ENCODE assay signal across 11 cellular contexts in genomic region chr16:49440156-49441065, GRCh38.
DNase-seq lines count a peak whose midpoint lies in the region; ATAC-seq and TF ChIP-seq lines count a peak whose summit lies in the region.
"Had no signal": no experiment of that assay in that cellular context is flagged by ENCODE, and none has a peak within 500 bp of the region (broad histone marks: within the 10 kb centered on the region; RNA-seq: fewer than 3 reads in every experiment).

No MANE protein-coding gene starts in this region.

- H3K4me1 Mint-ChIP-seq in stimulated activated naive CD8-positive, alpha-beta T cell treated with anti-CD3 and anti-CD28 coated beads, Interleukin-15, Interleukin-2, amounts not matched to agents 100 ng/mL and 50 ng/mL, for 24 hours (ENCODE audit: low read depth), result peaks cover 28% of the 10 kb centered on the region

- no peaks in the 10 kb centered on the region for H3K36me3 Mint-ChIP-seq in stimulated activated naive CD8-positive, alpha-beta T cell treated with anti-CD3 and anti-CD28 coated beads, Interleukin-15, Interleukin-2, amounts not matched to agents 100 ng/mL and 50 ng/mL, for 24 hours (ENCODE audit: low read depth)
- H3K36me3 Mint-ChIP-seq: IgD-negative memory B cell had no signal

- no peaks in the 10 kb centered on the region for H3K9me3 Mint-ChIP-seq in stimulated activated naive CD8-positive, alpha-beta T cell treated with anti-CD3 and anti-CD28 coated beads, Interleukin-15, Interleukin-2, amounts not matched to agents 100 ng/mL and 50 ng/mL, for 24 hours
- H3K9me3 Mint-ChIP-seq: IgD-negative memory B cell had no signal

- H4K20me1 ChIP-seq in smooth muscle cell (ENCODE audit: low read depth), result no peaks in the 10 kb centered on the region

- no peaks in the 10 kb centered on the region for H3K27me3 ChIP-seq in right lobe of liver
- H3K27me3 ChIP-seq in smooth muscle cell (ENCODE audit: low read depth), result peaks cover 10% of the 10 kb centered on the region

- intact Hi-C loops in right lobe of liver (cut with DNase I), result no loop called here

- H3K36me3 ChIP-seq in right lobe of liver (no peaks in the 10 kb centered on the region), smooth muscle cell (ENCODE audit: low read depth) (no peaks in the 10 kb centered on the region)

- H3K4me1 ChIP-seq in right lobe of liver (no peaks in the 10 kb centered on the region), smooth muscle cell (ENCODE audit: low read depth) (peaks cover 10% of the 10 kb centered on the region)

- DNase-seq in stimulated activated naive CD8-positive, alpha-beta T cell treated with anti-CD3 and anti-CD28 coated beads, Interleukin-15, Interleukin-2, amounts not matched to agents 100 U/mL and 50 U/mL, for 24 hours, result no peak
- DNase-seq in NCI-H524 treated with DMSO at 0.1 percent for 48 hours (lab: John Stamatoyannopoulos, UW) (peak; percentile 8), right lobe of liver (no peak), smooth muscle cell (lab: John Stamatoyannopoulos, UW; ENCODE audit: unreplicated experiment) (no peak), activated gamma-delta T cell treated with Interleukin-2 at 50 U/mL for 16 hours (no peak), DMS153 (lab: John Stamatoyannopoulos, UW) (no peak)
- no peak for DNase-seq in stimulated activated CD4-positive, alpha-beta T cell treated with anti-CD3 and anti-CD28 coated beads, Interleukin-12 subunit alpha, Interleukin-12 subunit beta, amount 100 ng/mL, for 4 hours
- DNase-seq: SIG-M5 had no signal

- H3K27me3 Mint-ChIP-seq in stimulated activated naive CD8-positive, alpha-beta T cell treated with anti-CD3 and anti-CD28 coated beads, Interleukin-15, Interleukin-2, amounts not matched to agents 100 ng/mL and 50 ng/mL, for 24 hours, result no peaks in the 10 kb centered on the region

- peak overlapping the region; percentile 81 for H3K27ac Mint-ChIP-seq in stimulated activated naive CD8-positive, alpha-beta T cell treated with anti-CD3 and anti-CD28 coated beads, Interleukin-15, Interleukin-2, amounts not matched to agents 100 ng/mL and 50 ng/mL, for 24 hours

- 68% methylated on average over 17 of the region's 20 CpGs for WGBS in right lobe of liver (ENCODE audit: insufficient coverage, low coverage, low lambda C conversion rate, missing lambda C conversion rate)
- 85% methylated on average over 20 of the region's 20 CpGs for WGBS in smooth muscle cell (ENCODE audit: low lambda C conversion rate)

- TF ChIP-seq CTCF in right lobe of liver (IDR thresholded peaks at IDR 0.05), result peak in 1 of 4 donors; percentile 15
- TF ChIP-seq CTCF in smooth muscle cell (IDR thresholded peaks at IDR 0.05; ENCODE audit: borderline replicate concordance, insufficient read depth, poor library complexity, severe bottlenecking), result no peak

- ATAC-seq in stimulated activated naive CD8-positive, alpha-beta T cell treated with anti-CD3 and anti-CD28 coated beads, Interleukin-15, Interleukin-2, amounts not matched to agents 100 U/mL and 50 U/mL, for 24 hours, result no peak
- peak; percentile 5 to 42 (median 32) for ATAC-seq in right lobe of liver

- no peak overlapping the region for H2AFZ ChIP-seq in smooth muscle cell (ENCODE audit: low read depth)

- H3K9me3 ChIP-seq in right lobe of liver (no peaks in the 10 kb centered on the region), smooth muscle cell (replicated peaks; ENCODE audit: low read depth) (no peaks in the 10 kb centered on the region)

- H3K79me2 ChIP-seq in smooth muscle cell (ENCODE audit: low read depth), result no peaks in the 10 kb centered on the region

- H3F3A ChIP-seq in smooth muscle cell (ENCODE audit: low read depth), result no peaks in the 10 kb centered on the region

- no peak overlapping the region for H3K4me3 Mint-ChIP-seq in stimulated activated naive CD8-positive, alpha-beta T cell treated with anti-CD3 and anti-CD28 coated beads, Interleukin-15, Interleukin-2, amounts not matched to agents 100 ng/mL and 50 ng/mL, for 24 hours

- no peak for TF ChIP-seq POLR2A in right lobe of liver (IDR thresholded peaks at IDR 0.05)

- H3K4me2 ChIP-seq in smooth muscle cell, result no peak overlapping the region

- H3K4me3 ChIP-seq in right lobe of liver, result no peak overlapping the region
- H3K4me3 ChIP-seq in smooth muscle cell, result no peak overlapping the region

- H3K27ac ChIP-seq in right lobe of liver, result no peak overlapping the region
- no peak overlapping the region for H3K27ac ChIP-seq in smooth muscle cell (ENCODE audit: low read depth)
- H3K27ac ChIP-seq: C4-2B had no signal

- H3K9ac ChIP-seq in smooth muscle cell (ENCODE audit: low read depth), result no peak overlapping the region
